Comparison of ENCODE assay signal across 1 cellular context in genomic region chr16:88977028-88977844, GRCh38.
TF ChIP-seq lines count a peak whose summit lies in the region.

Gene CBFA2T3 (minus strand): TSS chr16:88977207. CDS start chr16:88976807, 400 bp downstream.

TF ChIP-seq in K562, 482 proteins besides CTCF, POLR2A, EP300 and RAD21 (continued from another document and continues in another):
- TF ChIP-seq ETS1 (conservative IDR thresholded peaks at IDR 0.05; ENCODE audit: control insufficient read depth, low read depth, low read length) (peak; percentile 82), RBFOX2 (IDR thresholded peaks at IDR 0.05; ENCODE audit: low read depth, low read length) (peak; percentile 80), ZMIZ1 (IDR thresholded peaks at IDR 0.05; ENCODE audit: low read depth in 2 of 2, low read length in 2 of 2) (peak in 1 of 2 experiments; percentile 84; a peak in 2 of 4 replicates), CAMTA2 (CRISPR knock-in tag; conservative IDR thresholded peaks at IDR 0.05) (no peak), NR4A1 (CRISPR knock-in tag; IDR thresholded peaks at IDR 0.05) (no peak; the same call in 1 of the 2 replicates), NR4A1 (tag; IDR thresholded peaks at IDR 0.05) (peak; percentile 18; the same call in 1 of the 2 replicates), SRF (CRISPR knock-in tag; IDR thresholded peaks at IDR 0.05) (peak in 1 of 2 experiments; percentile 43; a peak in 2 of 4 replicates), GATAD2B (IDR thresholded peaks at IDR 0.05; ENCODE audit: borderline replicate concordance) (peak; percentile 58; the same call in 1 of the 2 replicates), ZNF639 (CRISPR knock-in tag; conservative IDR thresholded peaks at IDR 0.05 in 1 of 2, IDR thresholded peaks at IDR 0.05 in 1 of 2) (peak in 1 of 2 experiments; percentile 58; a peak in 1 of 4 replicates), ZNF316 (IDR thresholded peaks at IDR 0.05) (no peak), ZNF584 (CRISPR knock-in tag; IDR thresholded peaks at IDR 0.05; ENCODE audit: low read depth) (peak; percentile 52; the same call in 1 of the 2 replicates), HCFC1 (IDR thresholded peaks at IDR 0.05; ENCODE audit: low read depth, low read length) (no peak), PML (IDR thresholded peaks at IDR 0.05; ENCODE audit: low read length) (peak; percentile 87), NBN (IDR thresholded peaks at IDR 0.05; ENCODE audit: low read depth) (no peak), MBD2 (IDR thresholded peaks at IDR 0.05; ENCODE audit: borderline replicate concordance, low read depth) (peak; percentile 81), RCOR1 (IDR thresholded peaks at IDR 0.05; ENCODE audit: borderline replicate concordance in 1 of 2, low read depth in 2 of 2, low read length in 2 of 2) (peak in 1 of 2 experiments; percentile 42; a peak in 2 of 4 replicates), SUPT5H (IDR thresholded peaks at IDR 0.05) (0 out of 2 replicates have a peak, but pooled peaks have one; percentile 31), RNF2 (IDR thresholded peaks at IDR 0.05) (peak; percentile 98), SOX6 (IDR thresholded peaks at IDR 0.05) (peak; percentile 41; the same call in 1 of the 2 replicates), MTF1 (CRISPR knock-in tag; IDR thresholded peaks at IDR 0.05; ENCODE audit: borderline replicate concordance) (no peak), CREM (IDR thresholded peaks at IDR 0.05; ENCODE audit: low read depth) (peak; percentile 89), CBX1 (IDR thresholded peaks at IDR 0.05; ENCODE audit: low read depth) (no peak; the same call in 1 of the 2 replicates), ASH1L (IDR thresholded peaks at IDR 0.05; ENCODE audit: borderline replicate concordance, low read depth, partially characterized antibody) (no peak), GABPA (tag; conservative IDR thresholded peaks at IDR 0.05; ENCODE audit: low read depth) (peak; percentile 76), USF1 (CRISPR knock-in tag; IDR thresholded peaks at IDR 0.05) (0 out of 2 replicates have a peak, but pooled peaks have one; percentile 22), TFE3 (CRISPR knock-in tag; IDR thresholded peaks at IDR 0.05) (no peak), TAF1 (IDR thresholded peaks at IDR 0.05; ENCODE audit: control insufficient read depth, extremely low read depth, insufficient read depth, low read length, severe bottlenecking) (peak; percentile 70), MGA (IDR thresholded peaks at IDR 0.05) (peak; percentile 84), ZBTB2 (IDR thresholded peaks at IDR 0.05) (no peak), L3MBTL2 (IDR thresholded peaks at IDR 0.05) (peak; percentile 71), YY1 (IDR thresholded peaks at IDR 0.05; ENCODE audit: borderline replicate concordance in 1 of 3, control insufficient read depth in 1 of 3, extremely low read depth in 1 of 3, insufficient read depth in 3 of 3, insufficient read length in 1 of 3, insufficient replicate concordance in 2 of 3, low read depth in 1 of 3, low read length in 2 of 3) (peak in 2 of 3 experiments; percentile 59 to 61), SP2 (IDR thresholded peaks at IDR 0.05; ENCODE audit: extremely low read depth, low read depth, low read length, poor library complexity, severe bottlenecking) (no peak), ZNF175 (CRISPR knock-in tag; IDR thresholded peaks at IDR 0.05; ENCODE audit: low read depth) (peak; percentile 71; the same call in 1 of the 2 replicates), PTTG1 (tag; IDR thresholded peaks at IDR 0.05; ENCODE audit: low read depth) (no peak)
